ENCODE assay signal across 18 cellular contexts in the genomic region with DNA sequence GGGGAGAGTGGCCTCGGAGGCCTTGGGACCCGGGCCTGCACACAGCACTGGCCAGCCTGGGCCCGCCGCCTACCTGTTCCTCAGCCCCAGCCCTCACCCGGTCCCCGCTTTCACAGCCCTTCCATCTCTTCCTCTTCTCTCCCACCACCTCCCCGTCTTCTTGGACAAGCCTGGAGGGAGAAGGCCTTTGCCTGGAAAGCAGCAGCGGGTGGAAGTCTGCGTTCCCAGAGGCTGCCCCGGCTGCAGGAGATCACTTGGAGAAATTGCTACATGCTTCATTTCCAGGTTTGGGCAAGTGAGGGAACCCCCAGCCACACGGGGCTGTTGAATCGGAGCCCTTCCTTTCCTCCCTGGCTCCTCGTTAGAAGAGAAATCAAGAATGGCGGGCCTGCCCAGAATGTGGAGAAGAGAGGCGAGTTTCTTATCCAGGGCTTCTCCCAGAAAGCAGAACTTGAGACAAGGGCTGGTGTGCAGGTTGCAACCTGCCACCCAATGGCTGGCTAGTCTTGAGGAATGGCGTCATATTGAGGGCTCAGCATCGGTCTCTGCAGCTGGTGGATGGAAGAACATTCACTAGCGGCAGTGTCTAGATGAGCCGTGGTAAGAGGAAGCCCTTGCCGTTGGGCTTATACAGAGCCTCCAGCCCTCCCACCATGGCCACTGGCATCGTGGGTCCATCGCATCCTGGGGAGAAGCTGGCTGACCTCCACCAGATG. TPM values are rescaled to one million over a fixed set of nuclear protein-coding genes. Genes with fewer than 3 reads are reported as not detected.
DNase-seq lines count a peak whose midpoint lies in the region; ATAC-seq and TF ChIP-seq lines count a peak whose summit lies in the region.
"Had no signal": no experiment of that assay in that cellular context is flagged by ENCODE, and none has a peak within 500 bp of the region (broad histone marks: within the 10 kb centered on the region; RNA-seq: fewer than 3 reads in every experiment).

No MANE protein-coding gene starts in this region.

- H4K91ac ChIP-seq in H9 (ENCODE audit: insufficient read length, low read depth, low read length): no peak overlapping the region

- H2BK20ac ChIP-seq in H9 (ENCODE audit: low read depth, low read length, poor library complexity, severe bottlenecking): no peak overlapping the region

- no peak overlapping the region for H3K14ac ChIP-seq in H9 (ENCODE audit: insufficient read depth, low read length)

- H3K9me3 Mint-ChIP-seq in H9: peaks cover 60 to 74% of the 10 kb centered on the region in 2 experiments
- no peaks in the 10 kb centered on the region for H3K9me3 Mint-ChIP-seq in activated T-helper 17 cell treated with anti-CD3 and anti-CD28 coated beads, Interleukin-2, amount 50 U/mL, for 72 hours
- peaks cover 25% of the 10 kb centered on the region for H3K9me3 Mint-ChIP-seq in nephron
- H3K9me3 Mint-ChIP-seq: activated T-cell treated with anti-CD3 and anti-CD28 coated beads, Interleukin-2, amount 50 U/mL, for 72 hours had no signal

- no peak overlapping the region for H2AK5ac ChIP-seq in H9 (ENCODE audit: insufficient read length, low read length)

- no peak overlapping the region for H4K5ac ChIP-seq in H9 (ENCODE audit: insufficient read length, low read depth, low read length)

- H3K79me1 ChIP-seq in H9 (ENCODE audit: insufficient read depth, low read depth, low read length, poor library complexity, severe bottlenecking): no peaks in the 10 kb centered on the region

- no CpG with 5 or more reads among the region's 22 CpGs for WGBS in H9 (ENCODE audit: extremely low coverage, insufficient read length, low lambda C conversion rate)

- no peak overlapping the region for H2BK5ac ChIP-seq in H9 (ENCODE audit: insufficient read length, low read length)

- peaks cover 16 to 27% of the 10 kb centered on the region in 2 experiments for H3K4me1 Mint-ChIP-seq in H9
- peaks cover 9% of the 10 kb centered on the region for H3K4me1 Mint-ChIP-seq in activated T-helper 17 cell treated with anti-CD3 and anti-CD28 coated beads, Interleukin-2, amount 50 U/mL, for 72 hours
- H3K4me1 Mint-ChIP-seq in nephron: no peaks in the 10 kb centered on the region

- H4K20me1 ChIP-seq in H9 (ENCODE audit: control insufficient read depth, insufficient read depth, insufficient read length): no peaks in the 10 kb centered on the region

- H3K27ac ChIP-seq in H9 (ENCODE audit: insufficient read length, low read depth, low read length): no peak overlapping the region
- no peak overlapping the region for H3K27ac ChIP-seq in caudate nucleus (ENCODE audit: low read depth, low read length)
- H3K27ac ChIP-seq: brain microvascular endothelial cell, WERI-Rb-1 had no signal

- no peak overlapping the region for H2BK15ac ChIP-seq in H9 (ENCODE audit: low read depth, low read length)

- no peaks in the 10 kb centered on the region; the same call in 1 of the 2 replicates for H3K4me1 ChIP-seq in H9 (ENCODE audit: insufficient read depth, low read length)

- no peak for ATAC-seq in activated T-helper 17 cell treated with anti-CD3 and anti-CD28 coated beads, Interleukin-2, amount 50 U/mL, for 72 hours (replicated peaks)
- ATAC-seq in HG02870 (IDR thresholded peaks at IDR 0.05; ENCODE audit: unreplicated experiment): no peak
- ATAC-seq: activated T-cell treated with anti-CD3 and anti-CD28 coated beads, Interleukin-2, amount 50 U/mL, for 72 hours; left lobe of liver had no signal

- peaks cover 13% of the 10 kb centered on the region; the same call in 1 of the 2 replicates for H3K79me2 ChIP-seq in H9 (ENCODE audit: insufficient read depth, low read length)

- peaks cover 10% of the 10 kb centered on the region for H3K9me3 ChIP-seq in H9 (ENCODE audit: control insufficient read depth, low read depth, low read length)

- TF ChIP-seq CTCF in H9 (conservative IDR thresholded peaks at IDR 0.05) (no peak), nephron (IDR thresholded peaks at IDR 0.05; ENCODE audit: unreplicated experiment in 3 of 3) (no peak)

- no peak overlapping the region for H3K18ac ChIP-seq in H9 (ENCODE audit: insufficient read length, low read depth, low read length)

- H4K8ac ChIP-seq in H9 (replicated peaks; ENCODE audit: insufficient read length, low read depth, low read length): no peak overlapping the region

- H3K56ac ChIP-seq in H9 (ENCODE audit: insufficient read length, low read depth, low read length): no peak overlapping the region

- H2BK120ac ChIP-seq in H9 (ENCODE audit: low read depth, low read length, poor library complexity, severe bottlenecking): no peak overlapping the region

- H3K23me2 ChIP-seq in H9 (ENCODE audit: insufficient read length, low read depth, low read length, poor library complexity, severe bottlenecking): peaks cover 5% of the 10 kb centered on the region

- H3K27ac Mint-ChIP-seq in H9 (no peak overlapping the region), nephron (no peak overlapping the region)
- H3K27ac Mint-ChIP-seq in activated T-helper 17 cell treated with anti-CD3 and anti-CD28 coated beads, Interleukin-2, amount 50 U/mL, for 72 hours: no peak overlapping the region
- H3K27ac Mint-ChIP-seq: activated T-cell treated with anti-CD3 and anti-CD28 coated beads, Interleukin-2, amount 50 U/mL, for 72 hours had no signal

- H3K4me3 Mint-ChIP-seq in H9 (peak overlapping the region; percentile 58 to 80), nephron (peak overlapping the region; percentile 67 to 71 (median 70))
- H3K4me3 Mint-ChIP-seq in activated T-helper 17 cell treated with anti-CD3 and anti-CD28 coated beads, Interleukin-2, amount 50 U/mL, for 72 hours: peak overlapping the region; percentile 43

- H3K27me3 Mint-ChIP-seq in H9 (ENCODE audit: low read depth) (peaks cover 6% of the 10 kb centered on the region), nephron (ENCODE audit: low read depth) (peaks cover 53% of the 10 kb centered on the region)
- H3K27me3 Mint-ChIP-seq in activated T-helper 17 cell treated with anti-CD3 and anti-CD28 coated beads, Interleukin-2, amount 50 U/mL, for 72 hours: no peaks in the 10 kb centered on the region

- H3K36me3 Mint-ChIP-seq in H9 (ENCODE audit: insufficient read depth in 1 of 3, low read depth in 3 of 3) (peaks cover 11 to 25% (median 17%) of the 10 kb centered on the region in 3 experiments; a peak in 6 of 7 replicates), nephron (ENCODE audit: low read depth) (peaks cover 7% of the 10 kb centered on the region)
- H3K36me3 Mint-ChIP-seq in activated T-helper 17 cell treated with anti-CD3 and anti-CD28 coated beads, Interleukin-2, amount 50 U/mL, for 72 hours (ENCODE audit: low read depth): no peaks in the 10 kb centered on the region

- no peak overlapping the region for H2BK12ac ChIP-seq in H9 (ENCODE audit: insufficient read length, low read depth, low read length)

- H3K4me2 ChIP-seq in H9 (ENCODE audit: insufficient read depth, insufficient read length, low read length): peak overlapping the region; percentile 66

- no peak overlapping the region for H2AFZ ChIP-seq in H9 (ENCODE audit: low read length)

- no peaks in the 10 kb centered on the region for H3K27me3 ChIP-seq in H9 (ENCODE audit: insufficient read depth, low read length)

- DNase-seq in SIG-M5 treated with dmso at 0.1 percent for 504 hours (lab: John Stamatoyannopoulos, UW; ENCODE audit: unreplicated experiment) (peak; percentile 15), SIG-M5 (lab: John Stamatoyannopoulos, UW) (no peak), H9 (no peak), AML-193 (lab: John Stamatoyannopoulos, UW) (no peak), caudate nucleus (lab: John Stamatoyannopoulos, UW) (no peak)
- DNase-seq: activated T-cell treated with anti-CD3 and anti-CD28 coated beads, Interleukin-2, amount 50 U/mL, for 72 hours; brain microvascular endothelial cell; DMS 273 treated with DMSO at 0.1 percent for 48 hours; NCI-H146; Right ventricle myocardium superior; stimulated activated CD8-positive, alpha-beta memory T cell treated with anti-CD3 and anti-CD28 coated beads, Interleukin-4, amount 100 ng/mL, for 48 hours; WERI-Rb-1 had no signal

- no peak overlapping the region for H3K9ac ChIP-seq in H9 (ENCODE audit: extremely low read depth, insufficient read length, low read length)

- no peak overlapping the region for H3K23ac ChIP-seq in H9 (ENCODE audit: insufficient read length, low read depth, low read length)

- no peak overlapping the region for H3K4ac ChIP-seq in H9 (ENCODE audit: low read depth, low read length)

- H3T11ph ChIP-seq in H9 (ENCODE audit: low read length): no peak overlapping the region

RNA-seq across cellular contexts. Expression of a gene that starts 1.2 kb away (rescaled TPM):
- total RNA-seq in H9 (2021): 110 and 118 TPM in 2 replicates
- 1 to 10 TPM; 1.3 to 8.0 TPM for total RNA-seq in activated T-helper 17 cell treated with anti-CD3 and anti-CD28 coated beads, Interleukin-2, amount 50 U/mL, for 72 hours

RNA-seq across cellular contexts. Expression of a gene that starts 37.1 kb away (rescaled TPM):
- 179 and 193 TPM in 2 replicates for total RNA-seq in H9 (2021)
- total RNA-seq in activated T-helper 17 cell treated with anti-CD3 and anti-CD28 coated beads, Interleukin-2, amount 50 U/mL, for 72 hours: 100 to 1,000 TPM; 150 to 152 TPM

RNA-seq across cellular contexts. Expression of a gene that starts 37.4 kb away (rescaled TPM):
- 43.2 and 47.1 TPM in 2 replicates for total RNA-seq in H9 (2021)
- 10 to 100 TPM; 62.0 to 82.2 TPM for total RNA-seq in activated T-helper 17 cell treated with anti-CD3 and anti-CD28 coated beads, Interleukin-2, amount 50 U/mL, for 72 hours

RNA-seq across cellular contexts. Expression of a gene that starts 50.8 kb away (rescaled TPM):
- total RNA-seq in H9 (2021): not detected in 2 replicates
- total RNA-seq in activated T-helper 17 cell treated with anti-CD3 and anti-CD28 coated beads, Interleukin-2, amount 50 U/mL, for 72 hours: not detected
- total RNA-seq: activated T-cell treated with anti-CD3 and anti-CD28 coated beads, Interleukin-2, amount 50 U/mL, for 72 hours; glomerular endothelial cell; left lobe of liver had no signal

RNA-seq across cellular contexts. Expression of a gene that starts 54.4 kb away (rescaled TPM):
- 19.9 and 22.7 TPM in 2 replicates for total RNA-seq in H9 (2021)
- 1 to 10 TPM; 2.3 to 2.4 TPM for total RNA-seq in activated T-helper 17 cell treated with anti-CD3 and anti-CD28 coated beads, Interleukin-2, amount 50 U/mL, for 72 hours
- total RNA-seq: HT-29 had no signal

Comparison
In these comparisons a context has a peak if more than half of its experiments do, and no peak if none do; other contexts are left out.
1. RNA of a gene that starts 1.2 kb away (total RNA-seq): 110 to 118 TPM in H9; 1.3 to 8.0 TPM in activated T-helper 17 cell treated with anti-CD3 and anti-CD28 coated beads, Interleukin-2, amount 50 U/mL, for 72 hours; every median in the first group is over 10 times any median in the second.
2. Peak in every context shown above with its lines, with median percentiles within 50 percentile points of each other: H3K4me3 Mint-ChIP-seq.